ENCODE assay signal across 34 cellular contexts in the genomic region with DNA sequence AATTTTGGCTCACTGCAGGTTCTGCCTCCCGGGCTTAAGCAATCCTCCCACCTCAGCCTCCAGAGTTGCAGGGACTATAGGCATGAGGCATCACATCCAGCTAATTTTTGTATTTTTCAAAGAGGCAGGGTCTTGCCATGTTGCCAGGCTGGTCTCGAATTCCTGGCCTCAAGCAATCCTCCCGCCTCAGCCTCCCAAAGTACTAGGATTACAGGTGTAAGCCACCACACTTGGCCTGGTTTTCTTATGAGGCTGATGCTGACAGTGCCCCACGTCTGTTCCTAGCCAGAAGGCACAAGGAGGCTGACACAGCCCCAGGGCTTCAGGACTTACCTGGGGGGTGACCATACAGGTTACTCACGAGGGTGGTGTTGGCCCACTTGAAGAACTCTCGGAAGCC.
"Had no signal": no experiment of that assay in that cellular context is flagged by ENCODE, and none has a peak within 500 bp of the region (broad histone marks: within the 10 kb centered on the region; RNA-seq: fewer than 3 reads in every experiment).

No MANE protein-coding gene starts in this region.

- H3K36me3 ChIP-seq: MG63 had no signal

- H3K4me3 ChIP-seq: MG63 had no signal

- H3K4me2 ChIP-seq: KMS-11 had no signal

- DNase-seq: Karpas-422, Kasumi-1, KG1, MG63, MM.1S, MV-4-11, NCI-H1048, NCI-H1092, NCI-H1092 treated with DMSO at 0.1 percent for 48 hours, NCI-H1105, NCI-H1105 treated with DMSO at 0.1 percent for 48 hours, NCI-H1417, NCI-H1417 treated with DMSO at 0.1 percent for 48 hours, NCI-H1436, NCI-H1436 treated with DMSO at 0.1 percent for 48 hours, NCI-H146, NCI-H1694, NCI-H1694 treated with DMSO at 0.1 percent for 48 hours, NCI-H187, NCI-H187 treated with DMSO at 0.1 percent for 48 hours, NCI-H1930, NCI-H2029, NCI-H2029 treated with DMSO at 0.1 percent for 48 hours, NCI-H2081, NCI-H2081 treated with DMSO at 0.1 percent for 48 hours, NCI-H2107, NCI-H2171, NCI-H2171 treated with DMSO at 0.1 percent for 48 hours, NCI-H2227 treated with DMSO at 0.1 percent for 48 hours, NCI-H226, NCI-H345, NCI-H446, NCI-H446 treated with DMSO at 0.1 percent for 48 hours had no signal

- H3K27ac ChIP-seq: KMS-11 had no signal

- H3K9ac ChIP-seq: KMS-11 had no signal

- H3K27me3 ChIP-seq: MG63 had no signal

- H3K9me3 ChIP-seq: MG63 had no signal
